In the genomic region with DNA sequence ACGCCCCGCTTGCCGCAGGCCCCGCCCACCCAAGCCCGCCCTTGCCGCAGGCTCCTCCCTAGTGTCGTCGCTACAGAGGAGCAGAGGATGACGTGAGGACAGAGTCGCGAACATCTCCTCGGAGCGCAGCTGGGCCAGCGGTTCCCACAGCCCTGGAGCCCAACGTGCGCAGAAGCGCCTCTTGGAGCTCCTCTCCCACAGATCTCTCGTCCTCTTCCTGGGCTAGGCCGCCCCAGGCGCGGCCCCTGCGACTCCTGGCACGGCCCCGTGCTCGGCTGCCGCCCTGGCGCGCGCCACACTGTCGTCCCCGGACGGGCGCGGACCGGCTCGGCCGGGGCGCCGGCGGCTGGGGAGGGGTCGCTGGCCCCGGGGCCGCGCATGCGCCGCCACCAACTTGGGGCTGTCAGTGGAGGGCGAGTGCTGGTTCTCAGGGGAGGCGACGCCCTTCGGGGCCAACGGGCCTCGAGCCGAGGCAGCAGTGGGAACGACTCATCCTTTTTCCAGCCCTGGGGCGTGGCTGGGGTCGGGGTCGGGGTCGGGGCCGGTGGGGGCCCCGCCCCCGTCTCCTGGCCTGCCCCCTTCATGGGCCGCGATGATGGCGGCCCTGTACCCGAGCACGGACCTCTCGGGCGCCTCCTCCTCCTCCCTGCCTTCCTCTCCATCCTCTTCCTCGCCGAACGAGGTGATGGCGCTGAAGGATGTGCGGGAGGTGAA, we compare ENCODE assay signal across 8 cellular contexts. TPM values are rescaled to one million over a fixed set of nuclear protein-coding genes. Genes with fewer than 3 reads are reported as not detected.
DNase-seq lines count a peak whose midpoint lies in the region; ATAC-seq and TF ChIP-seq lines count a peak whose summit lies in the region.

Gene TRPC1, plus strand, starts transcription at position 67 of the 714 bp plus-strand sequence. Its CDS starts 526 bp downstream, at position 593.

- peak within 1 kb of the TSS; percentile 79 for H4K12ac ChIP-seq in trophoblast cell (ENCODE audit: low read depth, low read length)

- peak within 1 kb of the TSS; percentile 72 to 96 (median 80) for H3K4me3 ChIP-seq in heart left ventricle
- peak within 1 kb of the TSS; percentile 94 for H3K4me3 ChIP-seq in trophoblast cell (ENCODE audit: low read depth, low read length)

- H3K27ac ChIP-seq in H9 (ENCODE audit: insufficient read length, low read depth, low read length) (peak within 1 kb of the TSS; percentile 72), heart left ventricle (peak within 1 kb of the TSS; percentile 82 to 99 (median 91)), trophoblast cell (ENCODE audit: low read depth, low read length) (peak within 1 kb of the TSS; percentile 95)

- H3K27me3 ChIP-seq in H9 (ENCODE audit: insufficient read depth, low read length) (no peaks in the 10 kb centered on the region), heart left ventricle (peaks cover 0 to 14% (median 0%) of the 10 kb centered on the region in 9 donors), trophoblast cell (ENCODE audit: insufficient read depth, low read length) (no peaks in the 10 kb centered on the region)

- H3K4me3 Mint-ChIP-seq in H9 (peak within 1 kb of the TSS; percentile 89 to 92), type B pancreatic cell (peak within 1 kb of the TSS; percentile 92)

- no peak within 1 kb of the TSS for H3T11ph ChIP-seq in H9 (ENCODE audit: low read length)

- no peak within 1 kb of the TSS for H4K8ac ChIP-seq in H9 (replicated peaks; ENCODE audit: insufficient read length, low read depth, low read length)
- H4K8ac ChIP-seq in trophoblast cell (ENCODE audit: low read depth, low read length): peak within 1 kb of the TSS; percentile 92

- H2BK15ac ChIP-seq in H9 (ENCODE audit: low read depth, low read length): no peak within 1 kb of the TSS

- no peaks in the 10 kb centered on the region for H3K79me2 ChIP-seq in H9 (ENCODE audit: insufficient read depth, low read length)
- H3K79me2 ChIP-seq in trophoblast cell (ENCODE audit: control insufficient read depth, insufficient read depth, low read length, poor library complexity): peaks cover 7% of the 10 kb centered on the region

- peaks cover 0 to 5% (median 0%) of the 10 kb centered on the region in 9 donors for H3K36me3 ChIP-seq in heart left ventricle
- no peaks in the 10 kb centered on the region for H3K36me3 ChIP-seq in trophoblast cell (ENCODE audit: control insufficient read depth in 1 of 2, insufficient read depth in 2 of 2, low read length in 2 of 2)

- H3K4me1 ChIP-seq in H9 (ENCODE audit: insufficient read depth, low read length) (no peaks in the 10 kb centered on the region), heart left ventricle (peaks cover 0 to 21% (median 6%) of the 10 kb centered on the region in 12 donors), trophoblast cell (ENCODE audit: control insufficient read depth in 1 of 2, insufficient read depth in 2 of 2, low read length in 2 of 2) (no peaks in the 10 kb centered on the region)

- peak within 1 kb of the TSS; percentile 30 for H3K56ac ChIP-seq in H9 (ENCODE audit: insufficient read length, low read depth, low read length)

- H3K27ac Mint-ChIP-seq in H9 (peak within 1 kb of the TSS; percentile 94 to 98 (median 95)), type B pancreatic cell (peak within 1 kb of the TSS; percentile 77)

- TF ChIP-seq CTCF in H9 (conservative IDR thresholded peaks at IDR 0.05) (no peak), heart left ventricle (IDR thresholded peaks at IDR 0.05) (no peak), type B pancreatic cell (conservative IDR thresholded peaks at IDR 0.05) (no peak)

- H2AK5ac ChIP-seq in H9 (ENCODE audit: insufficient read length, low read length): no peak within 1 kb of the TSS
- no peak within 1 kb of the TSS for H2AK5ac ChIP-seq in trophoblast cell (ENCODE audit: low read length)

- no peaks in the 10 kb centered on the region for H3K9me3 ChIP-seq in H9 (ENCODE audit: control insufficient read depth, low read depth, low read length)
- peaks cover 0 to 4% (median 0%) of the 10 kb centered on the region in 12 donors for H3K9me3 ChIP-seq in heart left ventricle
- no peaks in the 10 kb centered on the region for H3K9me3 ChIP-seq in trophoblast cell (ENCODE audit: insufficient read depth, low read depth, low read length)

- ATAC-seq in SK-N-SH treated with all-trans-retinoic acid at 6 μM for 48 hours (peak; percentile 80), heart left ventricle (peak; percentile 80 to 96 (median 94))

- peak; percentile 86 to 92 for TF ChIP-seq POLR2A in heart left ventricle (IDR thresholded peaks at IDR 0.05)

- H3K4me1 Mint-ChIP-seq in H9 (peaks cover 29 to 35% of the 10 kb centered on the region in 2 experiments), type B pancreatic cell (ENCODE audit: unreplicated experiment) (no peaks in the 10 kb centered on the region)

- H4K5ac ChIP-seq in H9 (ENCODE audit: insufficient read length, low read depth, low read length): peak within 1 kb of the TSS; percentile 45

- H2AFZ ChIP-seq in H9 (ENCODE audit: low read length): peak within 1 kb of the TSS; percentile 43
- peak within 1 kb of the TSS; percentile 92 for H2AFZ ChIP-seq in trophoblast cell (ENCODE audit: insufficient read depth, low read length, poor library complexity)

- H3K27me3 Mint-ChIP-seq in H9 (ENCODE audit: low read depth): no peaks in the 10 kb centered on the region; the same call in 1 of the 2 replicates
- peaks cover 15% of the 10 kb centered on the region for H3K27me3 Mint-ChIP-seq in type B pancreatic cell

- H3K9me3 Mint-ChIP-seq in H9: peaks cover 0 to 5% of the 10 kb centered on the region in 2 experiments; a peak in 3 of 5 replicates
- peaks cover 6% of the 10 kb centered on the region for H3K9me3 Mint-ChIP-seq in type B pancreatic cell

- H3K36me3 Mint-ChIP-seq in H9 (ENCODE audit: insufficient read depth in 1 of 3, low read depth in 3 of 3): peaks cover 3 to 14% (median 9%) of the 10 kb centered on the region in 3 experiments; a peak in 4 of 7 replicates
- no peaks in the 10 kb centered on the region for H3K36me3 Mint-ChIP-seq in type B pancreatic cell

- H2BK5ac ChIP-seq in H9 (ENCODE audit: insufficient read length, low read length) (peak within 1 kb of the TSS; percentile 20), trophoblast cell (ENCODE audit: low read depth, low read length, poor library complexity) (peak within 1 kb of the TSS; percentile 84)

- peak; percentile 98 for DNase-seq in GM03348 (ENCODE audit: low spot score)
- peak; percentile 91 for DNase-seq in H9
- DNase-seq in M059J (ENCODE audit: low read depth): peak; percentile 89
- peak; percentile 47 for DNase-seq in activated naive CD8-positive, alpha-beta T cell treated with anti-CD3 and anti-CD28 coated beads, Interleukin-2, amount 50 U/mL, for 16 hours (ENCODE audit: low read depth, low spot score)
- DNase-seq in heart left ventricle: peak; percentile 77 to 84 (median 83)
- peak; percentile 62 to 75 for DNase-seq in trophoblast cell
- DNase-seq in type B pancreatic cell (ENCODE audit: extremely low spot score, unreplicated experiment): peak; percentile 82

- H3K9ac ChIP-seq in H9 (ENCODE audit: extremely low read depth, insufficient read length, low read length) (peak within 1 kb of the TSS; percentile 92), trophoblast cell (ENCODE audit: low read length) (peak within 1 kb of the TSS; percentile 98)

- H2BK12ac ChIP-seq in H9 (ENCODE audit: insufficient read length, low read depth, low read length): no peak within 1 kb of the TSS
- H2BK12ac ChIP-seq in trophoblast cell (ENCODE audit: low read length): no peak within 1 kb of the TSS

- intact Hi-C loops in heart left ventricle (cut with DNase I): loop anchor here in 7 of 10 donors (2.0 to 10.0 kb wide), 7 partner anchors 127 to 281 kb away; partner anchors contain the start of genes PLS1 (in 4 of the 7), U2SURP (in 2 of the 7) and ATR (in 1 of the 7)

- peak within 1 kb of the TSS; percentile 95 for H3K14ac ChIP-seq in H9 (ENCODE audit: insufficient read depth, low read length)
- peak within 1 kb of the TSS; percentile 68 for H3K14ac ChIP-seq in trophoblast cell (ENCODE audit: low read length)

- WGBS in H9 (ENCODE audit: extremely low coverage, insufficient read length, low lambda C conversion rate): no CpG with 5 or more reads among the region's 73 CpGs
- 0 to 1% (median 1%) methylated on average over 15 to 73 of the region's 73 CpGs for WGBS in heart left ventricle, 4 donors
- no CpG with 5 or more reads among the region's 73 CpGs for WGBS in trophoblast cell (ENCODE audit: extremely low coverage, insufficient coverage, insufficient read length)

- H3K23me2 ChIP-seq in H9 (ENCODE audit: insufficient read length, low read depth, low read length, poor library complexity, severe bottlenecking): no peaks in the 10 kb centered on the region

- H2BK120ac ChIP-seq in H9 (ENCODE audit: low read depth, low read length, poor library complexity, severe bottlenecking): no peak within 1 kb of the TSS
- H2BK120ac ChIP-seq in trophoblast cell (ENCODE audit: insufficient read depth, low read length, poor library complexity): peak within 1 kb of the TSS; percentile 84

- H2BK20ac ChIP-seq in H9 (ENCODE audit: low read depth, low read length, poor library complexity, severe bottlenecking): no peak within 1 kb of the TSS

- H3K4me2 ChIP-seq in H9 (ENCODE audit: insufficient read depth, insufficient read length, low read length) (peak within 1 kb of the TSS; percentile 55), trophoblast cell (ENCODE audit: low read length) (peak within 1 kb of the TSS; percentile 93)

- H3K18ac ChIP-seq in H9 (ENCODE audit: insufficient read length, low read depth, low read length) (peak within 1 kb of the TSS; percentile 89), trophoblast cell (ENCODE audit: low read length) (peak within 1 kb of the TSS; percentile 83)

- no peak within 1 kb of the TSS for H4K91ac ChIP-seq in H9 (ENCODE audit: insufficient read length, low read depth, low read length)
- H4K91ac ChIP-seq in trophoblast cell (ENCODE audit: low read depth, low read length): peak within 1 kb of the TSS; percentile 77

- H4K20me1 ChIP-seq in H9 (ENCODE audit: control insufficient read depth, insufficient read depth, insufficient read length): no peaks in the 10 kb centered on the region

- H3K4ac ChIP-seq in H9 (ENCODE audit: low read depth, low read length) (no peak within 1 kb of the TSS), trophoblast cell (ENCODE audit: low read depth, low read length) (peak within 1 kb of the TSS; percentile 67)

- no peak within 1 kb of the TSS for H3K23ac ChIP-seq in H9 (ENCODE audit: insufficient read length, low read depth, low read length)
- H3K23ac ChIP-seq in trophoblast cell (ENCODE audit: low read length): no peak within 1 kb of the TSS

- H3K79me1 ChIP-seq in H9 (ENCODE audit: insufficient read depth, low read depth, low read length, poor library complexity, severe bottlenecking) (no peaks in the 10 kb centered on the region), trophoblast cell (ENCODE audit: low read length) (peaks cover 8% of the 10 kb centered on the region)

TF ChIP-seq in SK-N-SH treated with all-trans-retinoic acid at 6 μM for 48 hours, 23 proteins besides CTCF, POLR2A, EP300 and RAD21 (continues in another document):
- TF ChIP-seq TOX (CRISPR knock-in tag; IDR thresholded peaks at IDR 0.05; ENCODE audit: borderline replicate concordance): no peak

RNA-seq across cellular contexts. Expression of gene TRPC1, which starts in this region (rescaled TPM):
- total RNA-seq in H9 (2021): 16.5 and 18.6 TPM in 2 replicates
- 23.9 and 25.2 TPM in 2 replicates for total RNA-seq in M059J (2014; rRNA removed; shearing (Covaris generic))
- total RNA-seq in heart left ventricle: 10 to 100 TPM in 5 of 9 donors, 1 to 10 TPM in 4; 5.9 to 14.2 (median 11.2) TPM
- 1 to 10 TPM; 3.0 to 9.6 TPM for polyA plus RNA-seq in heart left ventricle
- polyA plus RNA-seq in trophoblast cell (2013): 8.2 and 8.6 TPM in 2 replicates
- 3.4 and 11.7 TPM in 2 replicates for total RNA-seq in type B pancreatic cell (ENCODE audit: low replicate concordance)

Comparison
In these comparisons a context has a peak if more than half of its experiments do, and no peak if none do; other contexts are left out.
1. Peak in every context shown above with its lines: DNase-seq, ATAC-seq, H3K4me3 ChIP-seq and H3K27ac ChIP-seq.
2. DNase-seq: peak in every context shown above with its lines; median percentile 98 in GM03348; 91 in H9; 89 in M059J; 83 in heart left ventricle; 82 in type B pancreatic cell; 68 in trophoblast cell; 47 in activated naive CD8-positive, alpha-beta T cell treated with anti-CD3 and anti-CD28 coated beads, Interleukin-2, amount 50 U/mL, for 16 hours.